24 cellular contexts compared by ENCODE assay signal in the genomic region with DNA sequence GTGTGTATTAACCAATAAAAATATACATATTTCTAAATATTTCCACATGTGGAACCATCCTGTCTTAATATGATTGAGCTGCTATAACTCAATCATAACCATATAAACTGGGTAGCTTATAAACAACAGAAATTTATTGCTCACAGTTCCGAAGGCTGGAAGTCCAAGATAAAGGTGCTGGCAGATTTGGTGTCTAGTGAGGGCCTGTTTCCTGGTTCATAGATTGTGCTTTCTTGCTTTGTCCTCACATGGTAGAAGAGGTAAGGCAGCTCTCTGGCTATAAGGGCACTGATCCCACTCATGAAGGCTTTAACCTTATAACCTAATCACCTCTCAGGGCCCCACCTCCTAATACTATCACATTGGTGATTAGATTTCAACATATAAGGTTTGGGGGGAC.
"Had no signal": no experiment of that assay in that cellular context is flagged by ENCODE, and none has a peak within 500 bp of the region (broad histone marks: within the 10 kb centered on the region; RNA-seq: fewer than 3 reads in every experiment).

No MANE protein-coding gene starts in this region.

- H3K4me2 ChIP-seq: SK-N-SH had no signal

- H3K9ac ChIP-seq: SK-N-SH had no signal

- H3K9me3 ChIP-seq: MG63, SK-N-SH had no signal

- H3K27ac ChIP-seq: HL-60, RWPE1 had no signal

- ATAC-seq: Panc1, PC-3 had no signal

- H3K27me3 ChIP-seq: MG63 had no signal

- H3K36me3 ChIP-seq: MG63 had no signal

- DNase-seq: Karpas-422, KG1, MG63, NCI-H1092, NCI-H1105 treated with DMSO at 0.1 percent for 48 hours, NCI-H1417 treated with DMSO at 0.1 percent for 48 hours, NCI-H146, NCI-H1694 treated with DMSO at 0.1 percent for 48 hours, NCI-H1930, NCI-H2081, NCI-H2171, NCI-H226, NCI-H446, NCI-H510A, NCI-H524 treated with DMSO at 0.1 percent for 48 hours, NCI-H69, NCI-H774, PC-3, SHP77, SK-N-SH, SW 1271 had no signal

- H3K4me3 ChIP-seq: MG63 had no signal
